Comparison of ENCODE assay signal across 1 cellular context in the genomic region with DNA sequence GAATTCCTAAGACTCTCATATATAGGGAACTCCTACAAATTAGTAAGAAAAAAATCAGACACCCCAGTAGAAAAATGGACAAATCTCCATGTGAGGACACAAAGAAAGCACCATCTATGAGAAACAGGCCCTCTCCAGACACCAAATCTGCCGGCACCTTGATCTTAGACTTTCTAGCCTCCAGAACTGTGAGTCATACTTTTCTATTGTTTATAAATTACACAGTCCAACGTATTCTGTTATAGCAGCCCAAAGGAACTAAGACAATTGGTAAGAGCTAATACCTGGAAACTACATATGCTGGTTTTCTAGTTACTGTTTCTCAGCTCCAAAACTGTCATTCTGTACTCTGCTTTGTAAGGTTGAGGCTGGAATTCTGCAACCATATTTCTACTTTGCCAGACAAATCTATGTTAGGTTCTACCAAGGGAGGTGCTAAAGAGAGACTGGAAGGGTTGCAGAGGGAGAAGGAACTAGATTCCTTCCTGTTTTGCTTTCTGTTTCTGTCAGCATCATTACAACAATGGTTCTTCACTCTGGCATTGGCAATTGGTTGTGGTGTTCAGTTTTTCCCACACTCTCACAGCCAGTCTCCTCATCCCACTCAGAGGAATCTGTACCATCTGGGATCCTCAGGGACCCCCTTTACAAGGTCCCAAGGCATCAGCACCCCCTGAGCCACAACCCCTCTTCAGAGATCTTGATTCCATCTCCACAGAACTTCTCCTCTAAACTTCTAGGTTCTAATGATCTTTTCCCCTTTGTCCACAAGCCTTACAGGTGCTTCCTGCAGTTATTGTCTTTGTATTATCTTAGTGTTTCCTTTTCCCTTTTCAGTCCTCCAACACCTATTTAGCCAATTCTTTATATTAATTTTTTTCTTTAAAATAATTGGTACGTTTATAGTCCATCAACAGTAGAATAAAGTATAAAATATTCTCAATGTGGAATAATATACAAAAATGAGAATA.
TF ChIP-seq lines count a peak whose summit lies in the region.

No MANE protein-coding gene starts in this region.

TF ChIP-seq in WTC11, 78 proteins besides CTCF, POLR2A, EP300 and RAD21 (continued from another document):
- TF ChIP-seq, protein P1, sequence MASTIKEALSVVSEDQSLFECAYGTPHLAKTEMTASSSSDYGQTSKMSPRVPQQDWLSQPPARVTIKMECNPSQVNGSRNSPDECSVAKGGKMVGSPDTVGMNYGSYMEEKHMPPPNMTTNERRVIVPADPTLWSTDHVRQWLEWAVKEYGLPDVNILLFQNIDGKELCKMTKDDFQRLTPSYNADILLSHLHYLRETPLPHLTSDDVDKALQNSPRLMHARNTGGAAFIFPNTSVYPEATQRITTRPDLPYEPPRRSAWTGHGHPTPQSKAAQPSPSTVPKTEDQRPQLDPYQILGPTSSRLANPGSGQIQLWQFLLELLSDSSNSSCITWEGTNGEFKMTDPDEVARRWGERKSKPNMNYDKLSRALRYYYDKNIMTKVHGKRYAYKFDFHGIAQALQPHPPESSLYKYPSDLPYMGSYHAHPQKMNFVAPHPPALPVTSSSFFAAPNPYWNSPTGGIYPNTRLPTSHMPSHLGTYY (CRISPR knock-in tag; IDR thresholded peaks at IDR 0.05): no peak
- no peak for TF ChIP-seq OVOL2 (CRISPR knock-in tag; IDR thresholded peaks at IDR 0.05; ENCODE audit: borderline replicate concordance)
- no peak for TF ChIP-seq RELA (CRISPR knock-in tag; IDR thresholded peaks at IDR 0.05; ENCODE audit: borderline replicate concordance)
- TF ChIP-seq GTF2I (CRISPR knock-in tag; conservative IDR thresholded peaks at IDR 0.05): no peak
- no peak for TF ChIP-seq CREM (CRISPR knock-in tag; IDR thresholded peaks at IDR 0.05)
- TF ChIP-seq, protein P2, sequence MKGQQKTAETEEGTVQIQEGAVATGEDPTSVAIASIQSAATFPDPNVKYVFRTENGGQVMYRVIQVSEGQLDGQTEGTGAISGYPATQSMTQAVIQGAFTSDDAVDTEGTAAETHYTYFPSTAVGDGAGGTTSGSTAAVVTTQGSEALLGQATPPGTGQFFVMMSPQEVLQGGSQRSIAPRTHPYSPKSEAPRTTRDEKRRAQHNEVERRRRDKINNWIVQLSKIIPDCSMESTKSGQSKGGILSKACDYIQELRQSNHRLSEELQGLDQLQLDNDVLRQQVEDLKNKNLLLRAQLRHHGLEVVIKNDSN (CRISPR knock-in tag; IDR thresholded peaks at IDR 0.05): no peak
- TF ChIP-seq, protein P3, sequence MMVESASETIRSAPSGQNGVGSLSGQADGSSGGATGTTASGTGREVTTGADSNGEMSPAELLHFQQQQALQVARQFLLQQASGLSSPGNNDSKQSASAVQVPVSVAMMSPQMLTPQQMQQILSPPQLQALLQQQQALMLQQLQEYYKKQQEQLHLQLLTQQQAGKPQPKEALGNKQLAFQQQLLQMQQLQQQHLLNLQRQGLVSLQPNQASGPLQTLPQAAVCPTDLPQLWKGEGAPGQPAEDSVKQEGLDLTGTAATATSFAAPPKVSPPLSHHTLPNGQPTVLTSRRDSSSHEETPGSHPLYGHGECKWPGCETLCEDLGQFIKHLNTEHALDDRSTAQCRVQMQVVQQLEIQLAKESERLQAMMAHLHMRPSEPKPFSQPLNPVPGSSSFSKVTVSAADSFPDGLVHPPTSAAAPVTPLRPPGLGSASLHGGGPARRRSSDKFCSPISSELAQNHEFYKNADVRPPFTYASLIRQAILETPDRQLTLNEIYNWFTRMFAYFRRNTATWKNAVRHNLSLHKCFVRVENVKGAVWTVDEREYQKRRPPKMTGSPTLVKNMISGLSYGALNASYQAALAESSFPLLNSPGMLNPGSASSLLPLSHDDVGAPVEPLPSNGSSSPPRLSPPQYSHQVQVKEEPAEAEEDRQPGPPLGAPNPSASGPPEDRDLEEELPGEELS (CRISPR knock-in tag; IDR thresholded peaks at IDR 0.05): no peak
- TF ChIP-seq ETV6 (CRISPR knock-in tag; IDR thresholded peaks at IDR 0.05): no peak
- TF ChIP-seq EMX1 (CRISPR knock-in tag; IDR thresholded peaks at IDR 0.05): no peak
- TF ChIP-seq SOX15 (CRISPR knock-in tag; IDR thresholded peaks at IDR 0.05): no peak
- TF ChIP-seq, protein P4, sequence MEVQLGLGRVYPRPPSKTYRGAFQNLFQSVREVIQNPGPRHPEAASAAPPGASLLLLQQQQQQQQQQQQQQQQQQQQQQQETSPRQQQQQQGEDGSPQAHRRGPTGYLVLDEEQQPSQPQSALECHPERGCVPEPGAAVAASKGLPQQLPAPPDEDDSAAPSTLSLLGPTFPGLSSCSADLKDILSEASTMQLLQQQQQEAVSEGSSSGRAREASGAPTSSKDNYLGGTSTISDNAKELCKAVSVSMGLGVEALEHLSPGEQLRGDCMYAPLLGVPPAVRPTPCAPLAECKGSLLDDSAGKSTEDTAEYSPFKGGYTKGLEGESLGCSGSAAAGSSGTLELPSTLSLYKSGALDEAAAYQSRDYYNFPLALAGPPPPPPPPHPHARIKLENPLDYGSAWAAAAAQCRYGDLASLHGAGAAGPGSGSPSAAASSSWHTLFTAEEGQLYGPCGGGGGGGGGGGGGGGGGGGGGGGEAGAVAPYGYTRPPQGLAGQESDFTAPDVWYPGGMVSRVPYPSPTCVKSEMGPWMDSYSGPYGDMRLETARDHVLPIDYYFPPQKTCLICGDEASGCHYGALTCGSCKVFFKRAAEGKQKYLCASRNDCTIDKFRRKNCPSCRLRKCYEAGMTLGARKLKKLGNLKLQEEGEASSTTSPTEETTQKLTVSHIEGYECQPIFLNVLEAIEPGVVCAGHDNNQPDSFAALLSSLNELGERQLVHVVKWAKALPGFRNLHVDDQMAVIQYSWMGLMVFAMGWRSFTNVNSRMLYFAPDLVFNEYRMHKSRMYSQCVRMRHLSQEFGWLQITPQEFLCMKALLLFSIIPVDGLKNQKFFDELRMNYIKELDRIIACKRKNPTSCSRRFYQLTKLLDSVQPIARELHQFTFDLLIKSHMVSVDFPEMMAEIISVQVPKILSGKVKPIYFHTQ (CRISPR knock-in tag; IDR thresholded peaks at IDR 0.05): no peak
